ENCODE assay signal across 8 cellular contexts in genomic region chr12:113358381-113359132, GRCh38. TPM values are rescaled to one million over a fixed set of nuclear protein-coding genes. Genes with fewer than 3 reads are reported as not detected.
DNase-seq lines count a peak whose midpoint lies in the region; ATAC-seq, FAIRE-seq and TF ChIP-seq lines count a peak whose summit lies in the region.

PLBD2 (plus strand) TSS chr12:113358587; CDS start chr12:113358601, 14 bp downstream.

- peak within 1 kb of the TSS; percentile 83 for H3K4me3 ChIP-seq in OCI-LY1 (ENCODE audit: low read depth, low read length, poor library complexity, severe bottlenecking)

- FAIRE-seq in HTR-8/SVneo (lab: Jason Lieb, UNC), result peak; percentile 9

- H3K79me2 ChIP-seq in OCI-LY1 (ENCODE audit: insufficient read depth, low read length), result no peaks in the 10 kb centered on the region

- H3K9me2 ChIP-seq in OCI-LY1 (ENCODE audit: low read depth, low read length), result no peaks in the 10 kb centered on the region

- peaks cover 4% of the 10 kb centered on the region; the same call in 1 of the 2 replicates for H3F3A ChIP-seq in OCI-LY1 (ENCODE audit: insufficient read depth, low read length)

- H3K9ac ChIP-seq in OCI-LY1 (ENCODE audit: low read length), result peak within 1 kb of the TSS; percentile 73

- H3K36me3 ChIP-seq in OCI-LY1 (ENCODE audit: insufficient read depth, low read length), result no peaks in the 10 kb centered on the region

- no peaks in the 10 kb centered on the region for H3K9me3 ChIP-seq in OCI-LY1 (ENCODE audit: low read length)

- H2AFZ ChIP-seq in OCI-LY1 (ENCODE audit: low read length), result 0 out of 2 replicates have a peak within 1 kb of the TSS, but pooled peaks have one; percentile 44

- H3K4me2 ChIP-seq in OCI-LY1 (ENCODE audit: low read length), result peak within 1 kb of the TSS; percentile 89

- peak; percentile 75 for DNase-seq in Caki2 (ENCODE audit: low read depth)
- peak; percentile 95 for DNase-seq in HTR-8/SVneo (ENCODE audit: insufficient read length, low spot score)
- DNase-seq in activated CD8-positive, alpha-beta memory T cell treated with anti-CD3 and anti-CD28 coated beads, Interleukin-2, amount 50 U/mL, for 4 hours, result peak; percentile 93
- peak; percentile 94 for DNase-seq in midbrain (lab: John Stamatoyannopoulos, UW)
- DNase-seq in stimulated activated CD8-positive, alpha-beta memory T cell treated with anti-CD3 and anti-CD28 coated beads, Interleukin-15, amount 100 ng/mL, for 48 hours (ENCODE audit: low read depth in 2 of 2), result peak; percentile 89 to 90

- no peaks in the 10 kb centered on the region for H3K27me3 ChIP-seq in OCI-LY1 (ENCODE audit: insufficient read depth, low read length)

- in situ Hi-C loops in Caki2 (cut with HindIII; ENCODE audit: low pct_unique_long_range_greater_than_20kb, low sequenced_read_pairs), result no loop called here
- in situ Hi-C loops in endometrial microvascular endothelial cells (cut with HindIII; ENCODE audit: inconsistent ontology term, low pct_unique_long_range_greater_than_20kb, low sequenced_read_pairs), result no loop called here

- ATAC-seq in GM21381 (IDR thresholded peaks at IDR 0.05; ENCODE audit: unreplicated experiment), result peak; percentile 94

- H4K20me1 ChIP-seq in OCI-LY1 (ENCODE audit: insufficient read depth, low read length), result no peaks in the 10 kb centered on the region

- H3K27ac ChIP-seq in OCI-LY1 (ENCODE audit: low read depth, low read length, poor library complexity, severe bottlenecking), result no peak within 1 kb of the TSS

- TF ChIP-seq CTCF in OCI-LY1 (IDR thresholded peaks at IDR 0.05; ENCODE audit: low read length), result no peak

- peaks cover 15% of the 10 kb centered on the region for H3K4me1 ChIP-seq in OCI-LY1 (ENCODE audit: insufficient read depth, low read length, severe bottlenecking)

RNA-seq across cellular contexts. Expression of gene PLBD2, which starts in this region (rescaled TPM):
- total RNA-seq in Caki2 (2014; rRNA removed; shearing (Covaris generic); ENCODE audit: low replicate concordance), result 10.1 and 12.6 TPM in 2 replicates
- 53.3 TPM for total RNA-seq in endometrial microvascular endothelial cells (ENCODE audit: inconsistent ontology term)
